Comparison of ENCODE assay signal across 1 cellular context in genomic region chr13:32650705-32651311, GRCh38.
TF ChIP-seq lines count a peak whose summit lies in the region.

No MANE protein-coding gene starts in this region.

TF ChIP-seq in endothelial cell of umbilical vein, 7 proteins besides CTCF, POLR2A, EP300 and RAD21 (continued from another document):
- no peak for TF ChIP-seq MAX (IDR thresholded peaks at IDR 0.05; ENCODE audit: insufficient read depth, insufficient read length)
TF ChIP-seq in endothelial cell of umbilical vein: peak in this region for 0.
